ENCODE assay signal across 20 cellular contexts in genomic region chr1:92989253-92989652, GRCh38. TPM values are rescaled to one million over a fixed set of nuclear protein-coding genes. Genes with fewer than 3 reads are reported as not detected.
DNase-seq lines count a peak whose midpoint lies in the region; TF ChIP-seq lines count a peak whose summit lies in the region.
"Had no signal": no experiment of that assay in that cellular context is flagged by ENCODE, and none has a peak within 500 bp of the region (broad histone marks: within the 10 kb centered on the region; RNA-seq: fewer than 3 reads in every experiment).

No MANE protein-coding gene starts in this region.

- H3K27ac Mint-ChIP-seq in T-helper 2 cell treated with Interferon-gamma antibody and Interleukin-4, amounts not matched to agents 5 μg/mL and 100 μg/mL, for 36 hours = peak overlapping the region; percentile 75
- peak overlapping the region in 7 of 8 donors; percentile 42 to 87 (median 72) for H3K27ac Mint-ChIP-seq in CD8-positive, alpha-beta memory T cell
- H3K27ac Mint-ChIP-seq in activated CD4-positive, alpha-beta memory T cell treated with anti-CD3 and anti-CD28 coated beads for 36 hours = peak overlapping the region; percentile 79
- H3K27ac Mint-ChIP-seq: activated B cell treated with CpG ODN at 0.5 μM for 24 hours had no signal

- intact Hi-C loops in activated CD4-positive, alpha-beta memory T cell treated with anti-CD3 and anti-CD28 coated beads for 36 hours (cut with micrococcal nuclease) = loop anchor here (1.0 kb wide), 1 partner anchor 8 kb away; no protein-coding TSS in a partner anchor
- intact Hi-C loops in esophagus muscularis mucosa (cut with DNase I) = no loop called here

- POLR2A ChIA-PET in CD8-positive, alpha-beta memory T cell (lab: Charles Lee) = no interaction called here
- POLR2A ChIA-PET in activated CD4-positive, alpha-beta memory T cell treated with anti-CD3 and anti-CD28 coated beads for 36 hours (lab: Charles Lee) = interaction anchor here (1.0 kb wide), 1 partner anchor 28 kb away, joined by 3 read pairs; the partner anchor contains the start of gene DIPK1A

- TF ChIP-seq EP300 in esophagus muscularis mucosa (IDR thresholded peaks at IDR 0.05) = no peak

- in situ Hi-C loops in HAP-1 (cut with MboI; ENCODE audit: low sequenced_read_pairs) = no loop called here

- H3K27me3 ChIP-seq in CD8-positive, alpha-beta memory T cell (ENCODE audit: insufficient read depth, low read length, poor library complexity, severe bottlenecking) = no peaks in the 10 kb centered on the region
- no peaks in the 10 kb centered on the region for H3K27me3 ChIP-seq in esophagus muscularis mucosa
- H3K27me3 ChIP-seq in HAP-1 (ENCODE audit: low read depth) = peaks cover 34% of the 10 kb centered on the region
- H3K27me3 ChIP-seq: colonic mucosa, hepatocyte, vagina had no signal

- WGBS in esophagus muscularis mucosa = 48% methylated on average over 2 of the region's 2 CpGs

- no peaks in the 10 kb centered on the region for H3K9me3 ChIP-seq in CD8-positive, alpha-beta memory T cell (ENCODE audit: low read length)
- H3K9me3 ChIP-seq in esophagus muscularis mucosa (no peaks in the 10 kb centered on the region), HAP-1 (no peaks in the 10 kb centered on the region)
- H3K9me3 ChIP-seq: colonic mucosa, vagina had no signal

- peak overlapping the region; percentile 60 for H3K4me3 Mint-ChIP-seq in T-helper 2 cell treated with Interferon-gamma antibody and Interleukin-4, amounts not matched to agents 5 μg/mL and 100 μg/mL, for 36 hours
- H3K4me3 Mint-ChIP-seq in CD8-positive, alpha-beta memory T cell = peak overlapping the region in 2 of 7 donors; percentile 43 to 50
- H3K4me3 Mint-ChIP-seq in activated CD4-positive, alpha-beta memory T cell treated with anti-CD3 and anti-CD28 coated beads for 36 hours = no peak overlapping the region
- H3K4me3 Mint-ChIP-seq: activated B cell treated with CpG ODN at 0.5 μM for 24 hours had no signal

- H3K4me3 ChIP-seq in CD8-positive, alpha-beta memory T cell (ENCODE audit: low read length) = no peak overlapping the region
- no peak overlapping the region for H3K4me3 ChIP-seq in esophagus muscularis mucosa
- no peak overlapping the region for H3K4me3 ChIP-seq in HAP-1
- H3K4me3 ChIP-seq: colonic mucosa, hepatocyte, vagina had no signal

- DNase-seq in T-helper 2 cell treated with Interferon-gamma antibody and Interleukin-4, amounts not matched to agents 5 μg/mL and 100 μg/mL, for 36 hours (ENCODE audit: low spot score) = no peak
- DNase-seq in T-helper 2 cell (no peak), esophagus muscularis mucosa (ENCODE audit: extremely low spot score) (peak; percentile 45), NCI-H2029 treated with DMSO at 0.1 percent for 48 hours (lab: John Stamatoyannopoulos, UW) (no peak), activated gamma-delta T cell treated with Interleukin-2 at 50 U/mL for 16 hours (no peak), HAP-1 (ENCODE audit: low spot score in 2 of 2) (no peak)
- no peak for DNase-seq in CD8-positive, alpha-beta memory T cell
- no peak for DNase-seq in activated CD4-positive, alpha-beta memory T cell treated with anti-CD3 and anti-CD28 coated beads for 36 hours
- DNase-seq: 8988T; activated B cell treated with CpG ODN at 0.5 μM for 24 hours; activated CD8-positive, alpha-beta memory T cell treated with anti-CD3 and anti-CD28 coated beads, Interleukin-2, amount 50 U/mL, for 48 hours; AML-193; colonic mucosa; NCI-H1105; NCI-H2081 treated with DMSO at 0.1 percent for 48 hours; NCI-H446; SIG-M5; stimulated activated CD8-positive, alpha-beta memory T cell treated with anti-CD3 and anti-CD28 coated beads, Interleukin-4, amount 100 ng/mL, for 48 hours had no signal

- H3K36me3 Mint-ChIP-seq in T-helper 2 cell treated with Interferon-gamma antibody and Interleukin-4, amounts not matched to agents 5 μg/mL and 100 μg/mL, for 36 hours (ENCODE audit: low read depth) = peaks cover 3% of the 10 kb centered on the region
- peaks cover 0 to 5% (median 0%) of the 10 kb centered on the region in 3 donors for H3K36me3 Mint-ChIP-seq in CD8-positive, alpha-beta memory T cell
- H3K36me3 Mint-ChIP-seq in activated CD4-positive, alpha-beta memory T cell treated with anti-CD3 and anti-CD28 coated beads for 36 hours = peaks cover 6% of the 10 kb centered on the region

- no peaks in the 10 kb centered on the region for H3K36me3 ChIP-seq in CD8-positive, alpha-beta memory T cell (ENCODE audit: insufficient read depth, low read length)
- H3K36me3 ChIP-seq in esophagus muscularis mucosa = no peaks in the 10 kb centered on the region
- H3K36me3 ChIP-seq in HAP-1 (replicated peaks) = no peaks in the 10 kb centered on the region
- H3K36me3 ChIP-seq: colonic mucosa, vagina had no signal

- no peak overlapping the region for H3K27ac ChIP-seq in CD8-positive, alpha-beta memory T cell (ENCODE audit: low read depth, low read length)
- no peak overlapping the region for H3K27ac ChIP-seq in esophagus muscularis mucosa (replicated peaks in 1 of 4)
- H3K27ac ChIP-seq: colonic mucosa, hepatocyte, vagina had no signal

- TF ChIP-seq CTCF in esophagus muscularis mucosa (IDR thresholded peaks at IDR 0.05) = no peak

- no peak for TF ChIP-seq POLR2A in esophagus muscularis mucosa (IDR thresholded peaks at IDR 0.05; ENCODE audit: low read depth)

- H3K4me1 Mint-ChIP-seq in T-helper 2 cell treated with Interferon-gamma antibody and Interleukin-4, amounts not matched to agents 5 μg/mL and 100 μg/mL, for 36 hours (ENCODE audit: low read depth) = peaks cover 56% of the 10 kb centered on the region
- peaks cover 38 to 60% (median 52%) of the 10 kb centered on the region in 3 donors for H3K4me1 Mint-ChIP-seq in CD8-positive, alpha-beta memory T cell
- peaks cover 62% of the 10 kb centered on the region for H3K4me1 Mint-ChIP-seq in activated CD4-positive, alpha-beta memory T cell treated with anti-CD3 and anti-CD28 coated beads for 36 hours (ENCODE audit: low read depth)

- peaks cover 51% of the 10 kb centered on the region for H3K4me1 ChIP-seq in CD8-positive, alpha-beta memory T cell (ENCODE audit: insufficient read depth, low read length)
- H3K4me1 ChIP-seq in esophagus muscularis mucosa (no peaks in the 10 kb centered on the region), HAP-1 (peaks cover 3% of the 10 kb centered on the region; the same call in 1 of the 2 replicates)
- H3K4me1 ChIP-seq: colonic mucosa, vagina had no signal

- H3K27me3 Mint-ChIP-seq in T-helper 2 cell treated with Interferon-gamma antibody and Interleukin-4, amounts not matched to agents 5 μg/mL and 100 μg/mL, for 36 hours (ENCODE audit: low read depth) = no peaks in the 10 kb centered on the region
- H3K27me3 Mint-ChIP-seq in CD8-positive, alpha-beta memory T cell = peaks cover 0 to 2% of the 10 kb centered on the region in 2 donors
- no peaks in the 10 kb centered on the region for H3K27me3 Mint-ChIP-seq in activated CD4-positive, alpha-beta memory T cell treated with anti-CD3 and anti-CD28 coated beads for 36 hours
- H3K27me3 Mint-ChIP-seq: activated B cell treated with CpG ODN at 0.5 μM for 24 hours had no signal

- H3K9me3 Mint-ChIP-seq in T-helper 2 cell treated with Interferon-gamma antibody and Interleukin-4, amounts not matched to agents 5 μg/mL and 100 μg/mL, for 36 hours = peaks cover 3% of the 10 kb centered on the region
- H3K9me3 Mint-ChIP-seq in CD8-positive, alpha-beta memory T cell = no peaks in the 10 kb centered on the region
- no peaks in the 10 kb centered on the region for H3K9me3 Mint-ChIP-seq in activated CD4-positive, alpha-beta memory T cell treated with anti-CD3 and anti-CD28 coated beads for 36 hours
- H3K9me3 Mint-ChIP-seq: activated B cell treated with CpG ODN at 0.5 μM for 24 hours had no signal

- CTCF ChIA-PET in CD8-positive, alpha-beta memory T cell (lab: Charles Lee) = interaction anchor here (1.5 to 9.0 kb wide), 4 partner anchors 8 to 130 kb away, joined by 7 to 171 read pairs (median 18); partner anchors contain the start of gene DIPK1A
- CTCF ChIA-PET in activated CD4-positive, alpha-beta memory T cell treated with anti-CD3 and anti-CD28 coated beads for 36 hours (lab: Charles Lee) = interaction anchor here (1.7 to 5.7 kb wide), 3 partner anchors 14 to 130 kb away, joined by 5 to 33 read pairs (median 24); partner anchors contain the start of gene DIPK1A

RNA-seq across cellular contexts. Expression of gene DIPK1A, which starts 28.0 kb away (rescaled TPM):
- total RNA-seq in CD8-positive, alpha-beta memory T cell = 10 to 100 TPM; 10.9 to 12.9 TPM
- polyA plus RNA-seq in CD8-positive, alpha-beta memory T cell = 15.7 TPM
- 1 to 10 TPM; 8.2 to 8.7 TPM for total RNA-seq in activated CD4-positive, alpha-beta memory T cell treated with anti-CD3 and anti-CD28 coated beads for 36 hours
- total RNA-seq in esophagus muscularis mucosa = 10 to 100 TPM; 21.5 to 35.3 (median 32.7) TPM
